ENCODE assay signal across 8 cellular contexts in the genomic region with DNA sequence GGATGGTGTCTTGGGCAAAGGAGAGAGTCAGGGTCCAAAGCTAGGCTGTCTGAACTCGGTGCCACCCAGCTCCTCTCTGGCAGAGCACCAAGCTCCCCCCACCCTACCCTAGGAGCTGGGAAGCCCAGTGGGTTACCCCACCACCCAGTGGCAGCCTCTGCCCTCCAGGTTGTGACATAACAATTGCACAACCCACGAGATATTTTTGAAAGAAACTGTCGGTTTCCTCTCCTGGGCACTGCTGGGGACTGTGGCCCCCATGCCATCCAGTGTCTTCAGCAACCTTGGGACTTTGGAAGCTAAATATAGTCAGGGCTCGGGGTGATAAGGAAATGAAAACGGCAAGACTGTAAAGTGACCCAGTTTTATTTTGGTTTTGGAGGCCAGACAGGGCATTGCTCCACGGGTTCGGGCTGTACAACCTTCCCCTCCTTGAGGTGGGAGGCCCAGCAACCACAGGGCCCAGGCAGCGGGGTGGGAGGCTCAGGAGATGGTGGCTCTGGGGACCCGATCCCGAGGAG. TPM values are rescaled to one million over a fixed set of nuclear protein-coding genes. Genes with fewer than 3 reads are reported as not detected.
DNase-seq lines count a peak whose midpoint lies in the region; ATAC-seq and TF ChIP-seq lines count a peak whose summit lies in the region.

No MANE protein-coding gene starts in this region.

- no peak overlapping the region for H3K27ac Mint-ChIP-seq in endothelial cell (ENCODE audit: unreplicated experiment)
- H3K27ac Mint-ChIP-seq in naive thymus-derived CD4-positive, alpha-beta T cell = peak overlapping the region; percentile 54 to 93 (median 83)

- peaks cover 3% of the 10 kb centered on the region for H3K4me1 Mint-ChIP-seq in endothelial cell (ENCODE audit: unreplicated experiment)
- H3K4me1 Mint-ChIP-seq in naive thymus-derived CD4-positive, alpha-beta T cell = peaks cover 11 to 23% (median 14%) of the 10 kb centered on the region in 7 donors

- H3K36me3 ChIP-seq in naive thymus-derived CD4-positive, alpha-beta T cell (ENCODE audit: control insufficient read depth in 2 of 3, insufficient read depth in 3 of 3, low read length in 3 of 3) = no peaks in the 10 kb centered on the region

- ATAC-seq in naive thymus-derived CD4-positive, alpha-beta T cell = no peak
- no peak for ATAC-seq in sciatic nerve

- H3K4me1 ChIP-seq in naive thymus-derived CD4-positive, alpha-beta T cell (ENCODE audit: control insufficient read depth in 2 of 2, insufficient read depth in 2 of 2, low read length in 2 of 2) = peaks cover 10 to 12% of the 10 kb centered on the region in 2 donors

- no peaks in the 10 kb centered on the region for H3K9me3 Mint-ChIP-seq in endothelial cell (ENCODE audit: unreplicated experiment)
- no peaks in the 10 kb centered on the region for H3K9me3 Mint-ChIP-seq in naive thymus-derived CD4-positive, alpha-beta T cell

- peak overlapping the region; percentile 66 for H3K4me3 ChIP-seq in AG04449 (ENCODE audit: low read depth, low read length)
- peak overlapping the region; percentile 35 for H3K4me3 ChIP-seq in naive thymus-derived CD4-positive, alpha-beta T cell (ENCODE audit: low read length)

- DNase-seq in AG04449 (ENCODE audit: low read depth, low spot score) (no peak), NOMO-1 treated with dmso at 0.1 percent for 144 hours (lab: John Stamatoyannopoulos, UW; ENCODE audit: unreplicated experiment) (peak; percentile 93), endothelial cell (ENCODE audit: low spot score) (no peak), sciatic nerve (ENCODE audit: low spot score) (no peak), NCI-H1694 (lab: John Stamatoyannopoulos, UW) (no peak), NCI-H1048 (lab: John Stamatoyannopoulos, UW) (no peak)
- DNase-seq in naive thymus-derived CD4-positive, alpha-beta T cell = peak in 2 of 9 donors; percentile 14 to 16
- DNase-seq in stimulated activated CD4-positive, alpha-beta T cell treated with anti-CD3 and anti-CD28 coated beads, Interleukin-15, amount 100 ng/mL, for 24 hours = no peak

- TF ChIP-seq CTCF in AG04449 (IDR thresholded peaks at IDR 0.05; ENCODE audit: insufficient read depth, low read length, missing control alignments) (no peak), endothelial cell (IDR thresholded peaks at IDR 0.05; ENCODE audit: unreplicated experiment) (no peak)

- intact Hi-C loops in naive thymus-derived CD4-positive, alpha-beta T cell (cut with micrococcal nuclease) = loop anchor here (5.0 to 10.0 kb wide), 6 partner anchors 168 to 1957 kb away; partner anchors contain the start of genes SCMH1 (in 2 of the 2), ERMAP (in 1 of the 2), FOXO6 (in 1 of the 2) and NFYC (in 1 of the 2)
- intact Hi-C loops in sciatic nerve (cut with DNase I) = no loop called here

- peak overlapping the region; percentile 73 for H3K27ac ChIP-seq in naive thymus-derived CD4-positive, alpha-beta T cell (ENCODE audit: low read depth, low read length)

- H3K27me3 ChIP-seq in naive thymus-derived CD4-positive, alpha-beta T cell (ENCODE audit: control insufficient read depth in 2 of 2, insufficient read depth in 2 of 2, low read length in 2 of 2) = no peaks in the 10 kb centered on the region

- no peaks in the 10 kb centered on the region for H3K9me3 ChIP-seq in naive thymus-derived CD4-positive, alpha-beta T cell (ENCODE audit: control insufficient read depth in 2 of 3, low read length in 3 of 3)

- no peaks in the 10 kb centered on the region for H3K36me3 Mint-ChIP-seq in endothelial cell (ENCODE audit: low read depth, unreplicated experiment)
- H3K36me3 Mint-ChIP-seq in naive thymus-derived CD4-positive, alpha-beta T cell = peaks cover 0 to 3% (median 0%) of the 10 kb centered on the region in 5 donors

- H3K27me3 Mint-ChIP-seq in endothelial cell (ENCODE audit: unreplicated experiment) = peaks cover 14% of the 10 kb centered on the region
- peaks cover 0 to 26% (median 0%) of the 10 kb centered on the region in 5 donors for H3K27me3 Mint-ChIP-seq in naive thymus-derived CD4-positive, alpha-beta T cell

- CTCF ChIA-PET in AG04449 (lab: Yijun Ruan, JAX) = interaction anchor here (1.1 to 31.0 kb wide), 5 partner anchors 7 to 86 kb away, joined by 4 to 987 read pairs (median 15); no protein-coding TSS in a partner anchor
- CTCF ChIA-PET in naive thymus-derived CD4-positive, alpha-beta T cell (lab: Charles Lee) = interaction anchor here (0.6 to 1.4 kb wide), 4 partner anchors 11 to 86 kb away, joined by 3 to 5 read pairs (median 4); no protein-coding TSS in a partner anchor

- POLR2A ChIA-PET in AG04449 (lab: Yijun Ruan, JAX) = interaction anchor here (1.1 kb wide), 1 partner anchor 88 kb away, joined by 4 read pairs; no protein-coding TSS in a partner anchor
- POLR2A ChIA-PET in naive thymus-derived CD4-positive, alpha-beta T cell (lab: Charles Lee) = interaction anchor here (0.5 to 3.6 kb wide), 11 partner anchors 10 to 169 kb away, joined by 3 to 41 read pairs (median 12); partner anchors contain the start of genes CTPS1 and NFYC

- H3K4me3 Mint-ChIP-seq in endothelial cell (ENCODE audit: unreplicated experiment) = peak overlapping the region; percentile 86
- peak overlapping the region; percentile 80 to 93 (median 88) for H3K4me3 Mint-ChIP-seq in naive thymus-derived CD4-positive, alpha-beta T cell

RNA-seq across cellular contexts. Expression of gene CITED4, which starts 1.4 kb away (rescaled TPM):
- total RNA-seq in endothelial cell (ENCODE audit: unreplicated experiment) = 3.6 TPM
- total RNA-seq in naive thymus-derived CD4-positive, alpha-beta T cell = 10 to 100 TPM; 20.5 to 42.8 (median 21.5) TPM
- polyA plus RNA-seq in naive thymus-derived CD4-positive, alpha-beta T cell = 10 to 100 TPM; 28.9 to 37.9 TPM
- total RNA-seq in sciatic nerve = 5.6 TPM
